24 cellular contexts compared by ENCODE assay signal in genomic region chr2:43121915-43122314, GRCh38.
DNase-seq lines count a peak whose midpoint lies in the region; ATAC-seq and TF ChIP-seq lines count a peak whose summit lies in the region.
"Had no signal": no experiment of that assay in that cellular context is flagged by ENCODE, and none has a peak within 500 bp of the region (broad histone marks: within the 10 kb centered on the region; RNA-seq: fewer than 3 reads in every experiment).

No MANE protein-coding gene starts in this region.

- H3K36me3 Mint-ChIP-seq in nephron (ENCODE audit: low read depth): peaks cover 4% of the 10 kb centered on the region

- H3K27ac ChIP-seq in RWPE1: peak overlapping the region; percentile 68
- H3K27ac ChIP-seq: ascending aorta, neutrophil had no signal

- POLR2A ChIA-PET in RWPE1 (lab: Yijun Ruan, JAX; ENCODE audit: low non-redundant PET): interaction anchor here (1.0 kb wide), 1 partner anchor 105 kb away, joined by 3 read pairs; the partner anchor contains the start of gene ZFP36L2

- TF ChIP-seq CTCF in RWPE1 (conservative IDR thresholded peaks at IDR 0.05; ENCODE audit: low read depth) (no peak), nephron (IDR thresholded peaks at IDR 0.05; ENCODE audit: unreplicated experiment in 3 of 3) (no peak)

- peak; percentile 8 for DNase-seq in left cardiac atrium
- DNase-seq in left ventricle myocardium superior: no peak
- no peak for DNase-seq in RWPE1 (ENCODE audit: low spot score)
- no peak for DNase-seq in mesenteric fat pad (ENCODE audit: low spot score)
- no peak for DNase-seq in OCI-M2 (lab: John Stamatoyannopoulos, UW; ENCODE audit: unreplicated experiment)
- DNase-seq in cardiac septum (ENCODE audit: low spot score): no peak
- DNase-seq: activated CD4-positive, CD25-positive, alpha-beta regulatory T cell; activated T-cell treated with anti-CD3 and anti-CD28 coated beads, Interleukin-2, amount 50 U/mL, for 4 hours; CD8-positive, alpha-beta memory T cell; central memory CD4-positive, alpha-beta T cell; cortex of kidney; erythroblast; immature natural killer cell; left colon; NCI-H1105; NCI-H187 treated with DMSO at 0.1 percent for 48 hours; NCI-H82; RPMI8226; stimulated activated CD4-positive, alpha-beta T cell treated with anti-CD3 and anti-CD28 coated beads, Interleukin-4, amount 100 ng/mL, for 24 hours; transverse colon had no signal

- ATAC-seq in left cardiac atrium (no peak), left ventricle myocardium superior (no peak), HG02763 (IDR thresholded peaks at IDR 0.05; ENCODE audit: unreplicated experiment) (no peak)
- ATAC-seq: activated T-cell treated with anti-CD3 and anti-CD28 coated beads, Interleukin-2, amount 50 U/mL, for 4 hours; left colon had no signal

- intact Hi-C loops in left cardiac atrium (cut with DNase I) (loop anchor here in 1 of 2 donors (10.0 kb wide), 1 partner anchor 277 kb away; no protein-coding TSS in a partner anchor), left ventricle myocardium superior (cut with micrococcal nuclease) (no loop called here), cardiac septum (cut with DNase I) (no loop called here)

- H3K27me3 Mint-ChIP-seq in nephron (ENCODE audit: low read depth): no peaks in the 10 kb centered on the region
- H3K27me3 Mint-ChIP-seq: CD8-positive, alpha-beta memory T cell had no signal

- CTCF ChIA-PET in RWPE1 (lab: Yijun Ruan, JAX): no interaction called here

- peaks cover 43% of the 10 kb centered on the region for H3K4me1 Mint-ChIP-seq in nephron

- peaks cover 3% of the 10 kb centered on the region for H3K9me3 Mint-ChIP-seq in nephron

- H3K4me3 Mint-ChIP-seq in nephron: no peak overlapping the region
- H3K4me3 Mint-ChIP-seq: activated T-cell treated with anti-CD3 and anti-CD28 coated beads, Interleukin-2, amount 50 U/mL, for 4 hours; CD8-positive, alpha-beta memory T cell; immature natural killer cell had no signal

- peak overlapping the region; percentile 54 to 85 (median 69) for H3K27ac Mint-ChIP-seq in nephron
- H3K27ac Mint-ChIP-seq: immature natural killer cell had no signal
